In the genomic region with DNA sequence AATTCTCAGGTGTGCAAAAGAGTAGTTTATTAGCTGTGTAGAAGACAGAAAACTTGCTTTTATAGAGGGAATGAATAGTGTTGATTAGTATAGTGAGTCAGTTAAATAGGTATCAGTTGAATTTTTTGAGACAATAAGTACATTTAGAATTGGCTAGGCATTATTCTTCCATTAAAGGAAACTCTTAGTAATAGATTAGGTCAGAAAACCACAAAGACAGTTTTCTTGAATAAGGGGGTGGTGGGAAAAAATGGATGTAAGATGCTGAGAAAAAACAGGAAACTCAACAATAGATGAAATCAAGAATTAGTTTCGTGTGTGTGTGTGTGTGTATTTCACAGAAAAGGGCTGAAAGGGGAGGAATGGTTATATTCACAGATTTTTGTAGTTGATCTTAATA, we compare ENCODE assay signal across 20 cellular contexts. TPM values are rescaled to one million over a fixed set of nuclear protein-coding genes. Genes with fewer than 3 reads are reported as not detected.
A peak's percentile ranks its signal among the peaks of the same experiment; 100 is the strongest.
DNase-seq lines count a peak whose midpoint lies in the region; ATAC-seq and TF ChIP-seq lines count a peak whose summit lies in the region.
"Had no signal": no experiment of that assay in that cellular context is flagged by ENCODE, and none has a peak within 500 bp of the region (broad histone marks: within the 10 kb centered on the region; RNA-seq: fewer than 3 reads in every experiment).

No MANE protein-coding gene starts in this region.

- CTCF ChIA-PET in OCI-LY7 (lab: Charles Lee; ENCODE audit: unreplicated experiment), result no interaction called here

- TF ChIP-seq CTCF in OCI-LY7 (conservative IDR thresholded peaks at IDR 0.05; ENCODE audit: low read length) (no peak), foreskin keratinocyte (conservative IDR thresholded peaks at IDR 0.05) (no peak), stomach (IDR thresholded peaks at IDR 0.05) (no peak), ascending aorta (IDR thresholded peaks at IDR 0.05) (no peak)

- H3K27me3 ChIP-seq in foreskin keratinocyte (peaks cover 3% of the 10 kb centered on the region), stomach (no peaks in the 10 kb centered on the region), ascending aorta (no peaks in the 10 kb centered on the region)

- H3K4me1 ChIP-seq in OCI-LY7 (ENCODE audit: insufficient read depth, low read length, poor library complexity, severe bottlenecking) (peaks cover 57% of the 10 kb centered on the region), foreskin keratinocyte (no peaks in the 10 kb centered on the region), stomach (no peaks in the 10 kb centered on the region), ascending aorta (no peaks in the 10 kb centered on the region)
- H3K4me1 ChIP-seq: pancreas had no signal

- H4K20me1 ChIP-seq in OCI-LY7 (ENCODE audit: insufficient read depth, low read length), result no peaks in the 10 kb centered on the region

- H3K4me3 ChIP-seq in OCI-LY7 (ENCODE audit: low read depth, low read length, poor library complexity, severe bottlenecking) (no peak overlapping the region), stomach (no peak overlapping the region), ascending aorta (no peak overlapping the region)
- H3K4me3 ChIP-seq: mucosa of descending colon, pancreas, PC-9, smooth muscle cell had no signal

- intact Hi-C loops in OCI-LY7 (cut with micrococcal nuclease; ENCODE audit: unreplicated experiment), result no loop called here
- intact Hi-C loops in stomach (cut with DNase I; ENCODE audit: low total_unique reads), result no loop called here
- intact Hi-C loops in ascending aorta (cut with DNase I), result no loop called here

- H3K79me2 ChIP-seq in OCI-LY7 (ENCODE audit: insufficient read depth, low read depth, low read length), result peaks cover 77% of the 10 kb centered on the region

- no TSS peak for BruUV-seq in OCI-LY7 (replicated peaks; lab: Mats Ljungman, UMichigan)

- TF ChIP-seq EP300 in stomach (IDR thresholded peaks at IDR 0.05), result no peak

- no peak for TF ChIP-seq POLR2A in stomach (IDR thresholded peaks at IDR 0.05)

- H3K9me3 ChIP-seq in OCI-LY7 (ENCODE audit: low read length) (peaks cover 59% of the 10 kb centered on the region), stomach (no peaks in the 10 kb centered on the region), ascending aorta (no peaks in the 10 kb centered on the region)
- H3K9me3 ChIP-seq: mucosa of descending colon, pancreas had no signal

- no peak overlapping the region; the same call in 1 of the 2 replicates for H3K4me2 ChIP-seq in OCI-LY7 (ENCODE audit: low read length)
- H3K4me2 ChIP-seq: PC-9, smooth muscle cell had no signal

- peak overlapping the region; percentile 19 for H3K27ac ChIP-seq in OCI-LY7 (ENCODE audit: low read depth, low read length, poor library complexity, severe bottlenecking)
- peak overlapping the region; percentile 15 for H3K27ac ChIP-seq in foreskin keratinocyte
- H3K27ac ChIP-seq in stomach, result no peak overlapping the region
- H3K27ac ChIP-seq in ascending aorta, result no peak overlapping the region
- H3K27ac ChIP-seq: 22Rv1, pancreas, PC-9 had no signal

- no peaks in the 10 kb centered on the region for H3K9me2 ChIP-seq in OCI-LY7 (ENCODE audit: insufficient read depth, low read length)

- peaks cover 78% of the 10 kb centered on the region for H3K36me3 ChIP-seq in OCI-LY7 (ENCODE audit: insufficient read depth, low read length)
- H3K36me3 ChIP-seq in stomach, result no peaks in the 10 kb centered on the region
- no peaks in the 10 kb centered on the region for H3K36me3 ChIP-seq in ascending aorta
- H3K36me3 ChIP-seq: pancreas had no signal

- DNase-seq in NOMO-1 treated with DMSO at 0.1 percent for 48 hours (lab: John Stamatoyannopoulos, UW; ENCODE audit: unreplicated experiment) (peak; percentile 31), NOMO-1 (lab: John Stamatoyannopoulos, UW; ENCODE audit: unreplicated experiment in 2 of 2) (no peak), OCI-LY7 (ENCODE audit: low spot score) (no peak), foreskin keratinocyte (no peak), stomach (no peak), ascending aorta (ENCODE audit: low spot score in 2 of 2) (no peak)
- DNase-seq: activated CD4-positive, alpha-beta T cell treated with anti-CD3 and anti-CD28 coated beads for 4 hours; CD8-positive, alpha-beta memory T cell; cerebellar nuclear complex; HFFc6; mucosa of descending colon; NCI-H1436; pancreas; PC-9 had no signal

- 50 to 66% (median 51%) methylated on average over 1 of the region's 1 CpG for WGBS in stomach, 5 donors

- no peak overlapping the region for H2AFZ ChIP-seq in OCI-LY7 (ENCODE audit: low read length)
- H2AFZ ChIP-seq: PC-9 had no signal

- POLR2A ChIA-PET in OCI-LY7 (lab: Charles Lee), result interaction anchor here (0.6 to 1.1 kb wide), 3 partner anchors 18 to 394 kb away, joined by 3 to 4 read pairs (median 3); no protein-coding TSS in a partner anchor

- ATAC-seq in GM19463 (IDR thresholded peaks at IDR 0.05; ENCODE audit: unreplicated experiment) (peak; percentile 62), foreskin keratinocyte (no peak), GM21723 (IDR thresholded peaks at IDR 0.05; ENCODE audit: unreplicated experiment) (no peak)
- ATAC-seq: HepG2, mucosa of descending colon, pancreas had no signal

RNA-seq across cellular contexts. Expression of a gene that starts 16.8 kb away (rescaled TPM):
- total RNA-seq in OCI-LY7 (2014; rRNA removed; shearing (Covaris generic)), result 92.0 and 103 TPM in 2 replicates
- total RNA-seq in OCI-LY7 (2022), result 176 and 214 TPM in 2 replicates
- total RNA-seq in foreskin keratinocyte, result not detected in 2 replicates
- 0.07 TPM in 1 of 2 replicates, not detected in the other for polyA plus RNA-seq in foreskin keratinocyte
- total RNA-seq in stomach, result 10 to 100 TPM in 1 of 5 donors, 1 to 10 TPM in 4; 1.4 to 44.9 (median 4.0) TPM
- 1 to 10 TPM in 1 of 3 donors, under 1 TPM in 2; 0.62 to 1.5 (median 0.83) TPM for polyA plus RNA-seq in stomach
- 1.4 TPM for total RNA-seq in ascending aorta
- total RNA-seq: G401, HepG2, smooth muscle cell had no signal
- polyA plus RNA-seq: HepG2, smooth muscle cell had no signal

Comparison
In these comparisons a context has a peak if more than half of its experiments do, and no peak if none do; other contexts are left out.
1. H3K27ac ChIP-seq: peak in OCI-LY7 (single experiment) and foreskin keratinocyte (single experiment); none in stomach (0 of 5) and ascending aorta (0 of 2).